Comparison of ENCODE assay signal across 8 cellular contexts in the genomic region with DNA sequence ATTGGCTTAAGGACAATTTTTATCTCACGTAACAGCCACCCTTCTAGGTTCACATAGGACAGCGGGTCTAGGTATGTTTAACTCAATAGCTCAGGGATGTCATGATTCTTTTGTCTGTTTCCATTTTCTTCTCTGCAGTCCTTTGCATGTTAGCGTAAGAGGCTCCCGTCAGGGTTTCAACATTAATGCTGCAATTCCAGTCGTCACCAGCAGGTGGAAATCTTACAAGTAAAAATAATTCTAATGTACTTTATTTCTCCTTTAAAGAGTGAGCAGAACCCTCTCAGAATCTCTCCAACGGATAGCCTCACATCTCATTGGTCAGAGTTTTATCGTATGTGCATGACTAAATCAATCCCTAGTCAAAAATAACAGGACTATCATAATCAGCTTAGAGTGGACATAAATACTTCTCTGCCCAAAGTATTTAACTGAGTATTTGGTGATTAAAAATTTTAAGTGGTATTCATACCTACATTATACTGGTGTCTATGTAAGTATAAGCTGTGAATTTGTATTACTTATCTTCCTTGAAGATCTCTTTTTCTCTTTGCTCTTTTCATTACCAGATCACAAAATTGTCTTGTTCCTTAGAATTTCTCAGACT.
DNase-seq lines count a peak whose midpoint lies in the region; ATAC-seq and TF ChIP-seq lines count a peak whose summit lies in the region.

No MANE protein-coding gene starts in this region.

- H3K27me3 ChIP-seq in GM06990 (replicated peaks; ENCODE audit: control insufficient read depth, insufficient read depth, low read length) = no peaks in the 10 kb centered on the region
- no peaks in the 10 kb centered on the region for H3K27me3 ChIP-seq in NT2/D1 (ENCODE audit: insufficient read depth, insufficient read length)

- no peak for DNase-seq in AG09309 (ENCODE audit: low read depth)
- DNase-seq in GM06990 (ENCODE audit: extremely low read depth, insufficient read length) = peak; percentile 15
- DNase-seq in NT2/D1 (ENCODE audit: low read depth, low spot score) = peak; percentile 74
- peak; percentile 11 for DNase-seq in amniotic stem cell (lab: John Stamatoyannopoulos, UW)
- peak; percentile 70 for DNase-seq in iris pigment epithelial cell (ENCODE audit: low read depth)
- DNase-seq in stimulated activated CD4-positive, alpha-beta T cell treated with anti-CD3 and anti-CD28 coated beads, Interleukin-4, amount 100 ng/mL, for 1 hour = peak; percentile 7
- no peak for DNase-seq in OCI-M2 (lab: John Stamatoyannopoulos, UW; ENCODE audit: unreplicated experiment)

- TF ChIP-seq CTCF in AG09309 (IDR thresholded peaks at IDR 0.05; ENCODE audit: control insufficient read depth, insufficient read depth, low read depth, low read length, missing control alignments) (peak; percentile 64), GM06990 (IDR thresholded peaks at IDR 0.05; ENCODE audit: insufficient read depth, low read length, poor library complexity, severe bottlenecking) (peak; percentile 70)

- no peaks in the 10 kb centered on the region for H3K4me1 ChIP-seq in NT2/D1 (ENCODE audit: insufficient read depth, insufficient read length)

- peak; percentile 70 for ATAC-seq in HG02981 (IDR thresholded peaks at IDR 0.05; ENCODE audit: unreplicated experiment)

- H3K4me3 ChIP-seq in AG09309 (ENCODE audit: control insufficient read depth, low read depth, low read length) (no peak overlapping the region), GM06990 (replicated peaks; ENCODE audit: low read depth, low read length) (no peak overlapping the region), NT2/D1 (ENCODE audit: insufficient read length, low read depth) (no peak overlapping the region)

- H3K9me3 ChIP-seq in NT2/D1 (ENCODE audit: insufficient read depth, low read length) = no peaks in the 10 kb centered on the region

- H3K36me3 ChIP-seq in GM06990 (ENCODE audit: control insufficient read depth, insufficient read depth, low read length) = no peaks in the 10 kb centered on the region
- no peaks in the 10 kb centered on the region for H3K36me3 ChIP-seq in NT2/D1 (ENCODE audit: insufficient read depth, insufficient read length, low read length)

- H3K9ac ChIP-seq in NT2/D1 (ENCODE audit: insufficient read length, low read depth) = no peak overlapping the region

Comparison
In these comparisons a context has a peak if more than half of its experiments do, and no peak if none do; other contexts are left out.
1. DNase-seq: peak in GM06990 (single experiment), NT2/D1 (single experiment), amniotic stem cell (single experiment), iris pigment epithelial cell (single experiment) and stimulated activated CD4-positive, alpha-beta T cell treated with anti-CD3 and anti-CD28 coated beads, Interleukin-4, amount 100 ng/mL, for 1 hour (single experiment); none in AG09309 (single experiment) and OCI-M2 (single experiment).